Comparison of ENCODE assay signal across 8 cellular contexts in genomic region chr19:52398091-52398461, GRCh38. TPM values are rescaled to one million over a fixed set of nuclear protein-coding genes. Genes with fewer than 3 reads are reported as not detected.
A peak's percentile ranks its signal among the peaks of the same experiment; 100 is the strongest.
DNase-seq lines count a peak whose midpoint lies in the region; ATAC-seq and TF ChIP-seq lines count a peak whose summit lies in the region.

No MANE protein-coding gene starts in this region.

- intact Hi-C loops in thyroid gland (cut with DNase I) = no loop called here

- TF ChIP-seq POLR2A in thyroid gland (IDR thresholded peaks at IDR 0.05) = no peak

- H3K27me3 ChIP-seq in KMS-11 (ENCODE audit: insufficient read depth, low read depth) = no peaks in the 10 kb centered on the region
- H3K27me3 ChIP-seq in brain microvascular endothelial cell (replicated peaks) = no peaks in the 10 kb centered on the region
- no peaks in the 10 kb centered on the region for H3K27me3 ChIP-seq in thyroid gland

- H3K4me2 ChIP-seq in KMS-11 = no peak overlapping the region

- H3K4me3 ChIP-seq in KMS-11 (IDR thresholded peaks at IDR 0.05; ENCODE audit: insufficient read depth, low read depth, low read length) (no peak overlapping the region), brain microvascular endothelial cell (ENCODE audit: low read depth, low read length) (peak overlapping the region; percentile 82), thyroid gland (replicated peaks in 1 of 3) (peak overlapping the region; percentile 53 to 85 (median 85))

- DNase-seq in NCI-H146 (lab: John Stamatoyannopoulos, UW) (peak; percentile 52), NCI-H146 treated with DMSO at 0.1 percent for 48 hours (lab: John Stamatoyannopoulos, UW; ENCODE audit: unreplicated experiment) (no peak), brain microvascular endothelial cell (peak; percentile 3), left kidney (ENCODE audit: low read depth, low spot score) (peak; percentile 60), thyroid gland (peak; percentile 5 to 18), HuH-7.5 (ENCODE audit: low spot score) (no peak)

- no peak overlapping the region for H3K9ac ChIP-seq in KMS-11

- no peak for ATAC-seq in HG03442 (IDR thresholded peaks at IDR 0.05; ENCODE audit: unreplicated experiment)

- H2AFZ ChIP-seq in KMS-11 (ENCODE audit: low read depth) = peak overlapping the region; percentile 41; the same call in 1 of the 2 replicates

- H3K36me3 ChIP-seq in KMS-11 (ENCODE audit: insufficient read depth) (no peaks in the 10 kb centered on the region), brain microvascular endothelial cell (replicated peaks) (no peaks in the 10 kb centered on the region), thyroid gland (peaks cover 13 to 23% of the 10 kb centered on the region in 2 donors)

- H3K9me3 ChIP-seq in thyroid gland = no peaks in the 10 kb centered on the region

- H3K27ac ChIP-seq in KMS-11 (no peak overlapping the region), brain microvascular endothelial cell (peak overlapping the region; percentile 68), thyroid gland (peak overlapping the region in 2 of 3 donors; percentile 45 to 59)

- no peaks in the 10 kb centered on the region for H3K4me1 ChIP-seq in KMS-11 (ENCODE audit: low read depth, poor library complexity, severe bottlenecking)
- H3K4me1 ChIP-seq in thyroid gland = peaks cover 6 to 15% of the 10 kb centered on the region in 2 donors

- in situ Hi-C loops in brain microvascular endothelial cell (cut with HindIII; ENCODE audit: low pct_ligation_motif_present, low sequenced_read_pairs) = no loop called here

- 2 to 3% methylated on average over 14 of the region's 14 CpGs for WGBS in thyroid gland, 2 donors

- H4K20me1 ChIP-seq in KMS-11 (ENCODE audit: insufficient read depth) = no peaks in the 10 kb centered on the region

- no peaks in the 10 kb centered on the region for H3K79me2 ChIP-seq in KMS-11 (ENCODE audit: insufficient read depth, low read depth)

- TF ChIP-seq CTCF in KMS-11 (conservative IDR thresholded peaks at IDR 0.05; ENCODE audit: low read depth, low read length) (no peak), brain microvascular endothelial cell (IDR thresholded peaks at IDR 0.05; ENCODE audit: low read depth, low read length, missing control alignments) (peak; percentile 10), thyroid gland (IDR thresholded peaks at IDR 0.05) (no peak)

RNA-seq across cellular contexts. Expression of gene ZNF528, which starts 0.4 kb away (rescaled TPM):
- total RNA-seq in thyroid gland = 10 to 100 TPM; 25.3 to 63.3 (median 43.3) TPM

RNA-seq across cellular contexts. Expression of gene ZNF880, which starts 28.4 kb away (rescaled TPM):
- total RNA-seq in thyroid gland = 10 to 100 TPM; 31.1 to 49.4 (median 36.7) TPM

RNA-seq across cellular contexts. Expression of gene ZNF534, which starts 30.9 kb away (rescaled TPM):
- 1 to 10 TPM in 1 of 4 donors, under 1 TPM in 2, not detected in 1; 0.50 to 1.2 (median 0.54) TPM for total RNA-seq in thyroid gland

RNA-seq across cellular contexts. Expression of gene ZNF578, which starts 55.3 kb away (rescaled TPM):
- total RNA-seq in thyroid gland = 1 to 10 TPM; 2.7 to 6.9 (median 3.8) TPM

Comparison
In these comparisons a context has a peak if more than half of its experiments do, and no peak if none do; other contexts are left out.
1. DNase-seq: peak in NCI-H146 (single experiment), brain microvascular endothelial cell (single experiment), left kidney (single experiment) and thyroid gland (2 of 2); none in NCI-H146 treated with DMSO at 0.1 percent for 48 hours (single experiment) and HuH-7.5 (single experiment).